Comparison of ENCODE assay signal across 36 cellular contexts in genomic region chr7:28446131-28446530, GRCh38. TPM values are rescaled to one million over a fixed set of nuclear protein-coding genes. Genes with fewer than 3 reads are reported as not detected.
"Had no signal": no experiment of that assay in that cellular context is flagged by ENCODE, and none has a peak within 500 bp of the region (broad histone marks: within the 10 kb centered on the region; RNA-seq: fewer than 3 reads in every experiment).

No MANE protein-coding gene starts in this region.

- H3K36me3 ChIP-seq: adrenal gland, ascending aorta, brain microvascular endothelial cell, breast epithelium, cardiac muscle cell had no signal

- H3K4me1 ChIP-seq: adrenal gland, ascending aorta, body of pancreas, breast epithelium had no signal

- DNase-seq: activated effector memory CD4-positive, alpha-beta T cell treated with anti-CD3 and anti-CD28 coated beads, Interleukin-2, amount 50 U/mL, for 16 hours; activated effector memory CD4-positive, alpha-beta T cell treated with Interleukin-2 at 50 U/mL for 16 hours; activated gamma-delta T cell; activated gamma-delta T cell treated with Interleukin-2 at 50 U/mL for 16 hours; activated naive CD4-positive, alpha-beta T cell; activated naive CD4-positive, alpha-beta T cell treated with anti-CD3 and anti-CD28 coated beads for 36 hours; activated naive CD4-positive, alpha-beta T cell treated with anti-CD3 and anti-CD28 coated beads, Interleukin-2, amount 10 ng/mL, durations not matched to agents 7 days and 5 days; activated naive CD4-positive, alpha-beta T cell treated with anti-CD3 and anti-CD28 coated beads, Interleukin-2, amount 50 U/mL, for 16 hours; activated naive CD4-positive, alpha-beta T cell treated with Interleukin-2 at 50 U/mL for 16 hours; activated naive CD8-positive, alpha-beta T cell treated with anti-CD3 and anti-CD28 coated beads for 36 hours; activated naive CD8-positive, alpha-beta T cell treated with anti-CD3 and anti-CD28 coated beads, Interleukin-2, amount 10 ng/mL, durations not matched to agents 7 days and 5 days; activated naive CD8-positive, alpha-beta T cell treated with anti-CD3 and anti-CD28 coated beads, Interleukin-2, amount 50 U/mL, for 24 hours; activated T-cell treated with anti-CD3 and anti-CD28 coated beads, Interleukin-2, amount 50 U/mL, for 1 hour; activated T-cell treated with anti-CD3 and anti-CD28 coated beads, Interleukin-2, amount 50 U/mL, for 24 hours; activated T-cell treated with anti-CD3 and anti-CD28 coated beads, Interleukin-2, amount 50 U/mL, for 4 hours; activated T-cell treated with anti-CD3 and anti-CD28 coated beads, Interleukin-2, amount 50 U/mL, for 48 hours; activated T-cell treated with anti-CD3 and anti-CD28 coated beads, Interleukin-2, amount 50 U/mL, for 72 hours; adrenal gland; amniotic stem cell; amygdala; anterior cingulate cortex; aorta; body of pancreas; brain microvascular endothelial cell; caudate nucleus; central memory CD4-positive, alpha-beta T cell; cerebellar nuclear complex had no signal

- H3K27ac ChIP-seq: adrenal gland, ascending aorta, body of pancreas, brain microvascular endothelial cell, breast epithelium, cardiac muscle cell had no signal

- H3K9me3 ChIP-seq: adrenal gland, ascending aorta, body of pancreas, breast epithelium had no signal

- FAIRE-seq: astrocyte, bronchial epithelial cell had no signal

- H3K27me3 ChIP-seq: adrenal gland, ascending aorta, body of pancreas, brain microvascular endothelial cell, breast epithelium, cardiac muscle cell had no signal

- H3K4me3 ChIP-seq: adrenal gland, ascending aorta, body of pancreas, breast epithelium, cardiac muscle cell had no signal

- ATAC-seq: activated naive CD4-positive, alpha-beta T cell treated with anti-CD3 and anti-CD28 coated beads, Interleukin-2, amount 50 U/mL, for 72 hours; activated naive CD8-positive, alpha-beta T cell treated with anti-CD3 and anti-CD28 coated beads, Interleukin-2, amount 50 U/mL, for 24 hours; activated T-cell treated with anti-CD3 and anti-CD28 coated beads, Interleukin-2, amount 50 U/mL, for 4 hours; activated T-cell treated with anti-CD3 and anti-CD28 coated beads, Interleukin-2, amount 50 U/mL, for 72 hours; activated T-helper 17 cell treated with anti-CD3 and anti-CD28 coated beads, Interleukin-2, amount 50 U/mL, for 72 hours; body of pancreas had no signal

RNA-seq across cellular contexts. Expression of gene CREB5, which starts 33.8 kb away (rescaled TPM):
- total RNA-seq: activated naive CD8-positive, alpha-beta T cell treated with anti-CD3 and anti-CD28 coated beads, Interleukin-2, amount 10 ng/mL, durations not matched to agents 7 days and 5 days; activated T-helper 1 cell treated with anti-CD3 and anti-CD28 coated beads, Interleukin-12 subunit alpha, Interleukin-12 subunit beta, Interleukin-2, Interleukin-4 antibody, amounts not matched to agents 30 ng/mL and 10 ng/mL and 1 ng/mL, durations not matched to agents 14 hours and 24 hours and 36 hours; activated T-helper 2 cell treated with anti-CD3 and anti-CD28 coated beads, Interferon-gamma antibody, Interleukin-2, Interleukin-4, amounts not matched to agents 10 μg/mL and 5 μg/mL and 100 μg/mL, durations not matched to agents 14 hours and 24 hours and 36 hours had no signal
